In the genomic region with DNA sequence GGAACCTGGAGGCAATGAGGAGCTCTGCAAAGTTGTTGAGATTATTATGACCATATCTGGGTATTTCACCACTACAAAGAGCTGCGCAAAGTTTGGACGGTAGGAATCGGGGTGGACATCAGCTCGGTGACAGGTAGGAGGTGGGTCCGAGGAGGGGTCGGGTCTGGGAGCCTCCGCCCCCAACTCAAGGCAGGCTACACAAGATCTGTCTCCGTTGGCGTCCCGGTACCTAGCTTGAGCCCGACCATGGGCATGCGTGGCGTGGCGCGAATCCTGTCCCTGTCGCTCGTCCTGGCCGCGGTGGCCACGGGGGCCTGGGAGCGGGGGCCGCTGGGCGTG, we compare ENCODE assay signal across 11 cellular contexts. TPM values are rescaled to one million over a fixed set of nuclear protein-coding genes. Genes with fewer than 3 reads are reported as not detected.
DNase-seq lines count a peak whose midpoint lies in the region; ATAC-seq, FAIRE-seq and TF ChIP-seq lines count a peak whose summit lies in the region.
"Had no signal": no experiment of that assay in that cellular context is flagged by ENCODE, and none has a peak within 500 bp of the region (broad histone marks: within the 10 kb centered on the region; RNA-seq: fewer than 3 reads in every experiment).

No MANE protein-coding gene starts in this region.

- peaks cover 10% of the 10 kb centered on the region for H3K4me1 Mint-ChIP-seq in neural progenitor cell

- H3K27ac ChIP-seq in left ventricle myocardium inferior (replicated peaks) (no peak overlapping the region), neural progenitor cell (no peak overlapping the region)
- no peak overlapping the region for H3K27ac ChIP-seq in effector memory CD4-positive, alpha-beta T cell (ENCODE audit: insufficient read depth, low read length, poor library complexity, severe bottlenecking)
- H3K27ac ChIP-seq: BLaER1 treated with 17β-estradiol and CSF1 and Interleukin-3, amounts not matched to agents 10 nM and 100 nM had no signal

- intact Hi-C loops in left ventricle myocardium inferior (cut with micrococcal nuclease), result no loop called here
- intact Hi-C loops in Right ventricle myocardium superior (cut with DNase I), result no loop called here

- peaks cover 49% of the 10 kb centered on the region for H3K27me3 Mint-ChIP-seq in neural progenitor cell (ENCODE audit: insufficient read depth, low read depth)

- H3K36me3 Mint-ChIP-seq in neural progenitor cell, result no peaks in the 10 kb centered on the region

- TF ChIP-seq CTCF in left ventricle myocardium inferior (IDR thresholded peaks at IDR 0.05; ENCODE audit: borderline replicate concordance), result no peak
- peak; percentile 11 for TF ChIP-seq CTCF in neural progenitor cell (IDR thresholded peaks at IDR 0.05)

- no peak overlapping the region for H2AFZ ChIP-seq in neural progenitor cell (replicated peaks)

- peak overlapping the region; percentile 76 for H3K4me3 Mint-ChIP-seq in neural progenitor cell

- peak overlapping the region; percentile 54 for H3K4me3 ChIP-seq in left ventricle myocardium inferior
- peak overlapping the region; percentile 48 for H3K4me3 ChIP-seq in effector memory CD4-positive, alpha-beta T cell (ENCODE audit: insufficient read depth, low read depth, low read length, poor library complexity, severe bottlenecking)
- H3K4me3 ChIP-seq in neural progenitor cell, result peak overlapping the region; percentile 52
- H3K4me3 ChIP-seq: BLaER1 treated with 17β-estradiol and CSF1 and Interleukin-3, amounts not matched to agents 10 nM and 100 nM had no signal

- DNase-seq in left ventricle myocardium inferior (no peak), Right ventricle myocardium superior (no peak), neural progenitor cell (ENCODE audit: low spot score) (no peak), urothelium cell line (ENCODE audit: low spot score) (no peak), hypothalamus (lab: John Stamatoyannopoulos, UW) (no peak)
- no peak for DNase-seq in effector memory CD4-positive, alpha-beta T cell
- no peak for DNase-seq in activated CD4-positive, alpha-beta T cell treated with anti-CD3 and anti-CD28 coated beads, Interleukin-2, amount 50 U/mL, for 48 hours
- DNase-seq: NCI-H1694 treated with DMSO at 0.1 percent for 48 hours had no signal

- H4K20me1 ChIP-seq in neural progenitor cell (ENCODE audit: low read depth), result peaks cover 11% of the 10 kb centered on the region
- H4K20me1 ChIP-seq: BLaER1 treated with 17β-estradiol and CSF1 and Interleukin-3, amounts not matched to agents 10 nM and 100 nM had no signal

- no peak for FAIRE-seq in urothelium cell line (lab: Jason Lieb, UNC)
- FAIRE-seq: RCC 7860 had no signal

- peaks cover 12% of the 10 kb centered on the region for H3K9me3 Mint-ChIP-seq in neural progenitor cell

- peak overlapping the region; percentile 90 for H3K4me2 ChIP-seq in neural progenitor cell

- no peaks in the 10 kb centered on the region for H3F3A ChIP-seq in neural progenitor cell (ENCODE audit: low read depth)

- H3K27ac Mint-ChIP-seq in neural progenitor cell, result no peak overlapping the region

- H3K4me1 ChIP-seq in left ventricle myocardium inferior (peaks cover 16% of the 10 kb centered on the region), neural progenitor cell (peaks cover 7% of the 10 kb centered on the region)
- H3K4me1 ChIP-seq in effector memory CD4-positive, alpha-beta T cell (ENCODE audit: control insufficient read depth, insufficient read depth, low read length, poor library complexity, severe bottlenecking), result peaks cover 9% of the 10 kb centered on the region

- no peak overlapping the region for H3K9ac ChIP-seq in neural progenitor cell
- H3K9ac ChIP-seq: BLaER1 treated with 17β-estradiol and CSF1 and Interleukin-3, amounts not matched to agents 10 nM and 100 nM had no signal

- no peaks in the 10 kb centered on the region for H3K36me3 ChIP-seq in left ventricle myocardium inferior
- no peaks in the 10 kb centered on the region for H3K36me3 ChIP-seq in effector memory CD4-positive, alpha-beta T cell (ENCODE audit: control insufficient read depth, insufficient read depth, low read length)
- H3K36me3 ChIP-seq in neural progenitor cell, result no peaks in the 10 kb centered on the region
- H3K36me3 ChIP-seq: BLaER1 treated with 17β-estradiol and CSF1 and Interleukin-3, amounts not matched to agents 10 nM and 100 nM had no signal

- no peaks in the 10 kb centered on the region for H3K79me2 ChIP-seq in neural progenitor cell (ENCODE audit: low read depth)

- peaks cover 85% of the 10 kb centered on the region for H3K27me3 ChIP-seq in left ventricle myocardium inferior (ENCODE audit: low read depth)
- peaks cover 30% of the 10 kb centered on the region for H3K27me3 ChIP-seq in effector memory CD4-positive, alpha-beta T cell (replicated peaks; ENCODE audit: control insufficient read depth, insufficient read depth, low read length, poor library complexity, severe bottlenecking)
- H3K27me3 ChIP-seq in neural progenitor cell, result peaks cover 72% of the 10 kb centered on the region

- H3K9me3 ChIP-seq in left ventricle myocardium inferior (replicated peaks) (no peaks in the 10 kb centered on the region), neural progenitor cell (ENCODE audit: low read depth) (peaks cover 13% of the 10 kb centered on the region)
- H3K9me3 ChIP-seq in effector memory CD4-positive, alpha-beta T cell (ENCODE audit: control insufficient read depth, low read length), result no peaks in the 10 kb centered on the region

- ATAC-seq in Right ventricle myocardium superior (ENCODE audit: poor library complexity) (no peak), GM18498 (IDR thresholded peaks at IDR 0.05; ENCODE audit: unreplicated experiment) (no peak)

RNA-seq across cellular contexts. Expression of a gene that starts 40.2 kb away (rescaled TPM):
- total RNA-seq in left ventricle myocardium inferior, result 22.2 TPM
- 19.8 TPM for total RNA-seq in Right ventricle myocardium superior
- 6.3 and 6.9 TPM in 2 replicates for total RNA-seq in neural progenitor cell (ENCODE audit: low replicate concordance)
